1 cellular context compared by ENCODE assay signal in the genomic region with DNA sequence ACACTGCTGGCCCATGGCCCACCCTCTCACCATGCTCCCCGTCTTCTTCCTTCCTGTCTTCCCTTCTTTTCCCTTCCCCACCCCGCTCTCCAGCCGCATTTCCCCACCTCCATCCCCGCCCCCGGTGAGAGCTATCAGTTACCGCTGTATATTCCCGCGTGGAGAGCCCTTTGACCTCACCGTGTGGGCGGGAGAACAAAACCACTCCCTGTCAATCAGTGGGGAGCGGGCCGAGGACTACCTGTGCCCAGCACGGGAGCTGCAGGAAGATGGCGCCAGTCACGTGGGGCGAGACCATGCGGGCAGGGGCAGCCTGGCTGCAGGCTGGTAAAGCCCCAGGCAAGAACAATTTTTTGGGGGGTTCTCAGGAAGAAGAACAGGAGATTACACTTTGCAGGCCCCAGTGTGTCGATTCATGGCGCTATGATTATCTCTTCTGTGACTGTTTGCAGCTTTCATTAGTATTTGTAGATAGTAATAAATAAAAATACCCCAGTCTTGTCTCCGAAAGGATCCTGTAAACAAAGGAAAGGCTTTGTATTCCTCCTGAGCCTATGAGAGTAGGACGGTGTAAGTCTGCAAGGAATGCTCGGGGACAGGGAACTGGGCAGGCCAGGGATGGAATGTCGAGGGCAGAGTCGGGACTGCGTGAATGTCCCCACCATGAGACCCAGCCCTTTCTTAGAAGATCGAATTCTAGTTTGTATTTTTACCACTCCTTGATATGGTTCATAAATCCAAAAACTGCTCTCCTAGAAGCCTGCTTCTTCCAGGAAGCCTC.
TF ChIP-seq lines count a peak whose summit lies in the region.

No MANE protein-coding gene starts in this region.

TF ChIP-seq in HCT116, 20 proteins besides CTCF, POLR2A, EP300 and RAD21:
- no peak for TF ChIP-seq YY1 (IDR thresholded peaks at IDR 0.05; ENCODE audit: extremely low read depth, insufficient replicate concordance, low read depth, low read length)
- no peak for TF ChIP-seq CBX3 (IDR thresholded peaks at IDR 0.05; ENCODE audit: low read depth)
- TF ChIP-seq JUND (IDR thresholded peaks at IDR 0.05) = no peak
- no peak for TF ChIP-seq ZNF274 (IDR thresholded peaks at IDR 0.05; ENCODE audit: low read depth, low read length)
- TF ChIP-seq SRF (IDR thresholded peaks at IDR 0.05; ENCODE audit: low read depth) = no peak
- TF ChIP-seq EZH2phosphoT487 (IDR thresholded peaks at IDR 0.05; ENCODE audit: borderline replicate concordance) = no peak
- TF ChIP-seq ELF1 (IDR thresholded peaks at IDR 0.05; ENCODE audit: borderline replicate concordance, low read depth) = no peak
- TF ChIP-seq EGR1 (IDR thresholded peaks at IDR 0.05; ENCODE audit: low read depth) = no peak
- no peak for TF ChIP-seq ZFX (IDR thresholded peaks at IDR 0.05)
- TF ChIP-seq TCF7L2 (IDR thresholded peaks at IDR 0.05; ENCODE audit: borderline replicate concordance, extremely low read depth, insufficient read depth, insufficient read length) = no peak
- TF ChIP-seq POLR2AphosphoS5 (IDR thresholded peaks at IDR 0.05; ENCODE audit: low read depth, low read length) = no peak
- no peak for TF ChIP-seq CEBPB (IDR thresholded peaks at IDR 0.05; ENCODE audit: low read depth)
- TF ChIP-seq, protein P1, sequence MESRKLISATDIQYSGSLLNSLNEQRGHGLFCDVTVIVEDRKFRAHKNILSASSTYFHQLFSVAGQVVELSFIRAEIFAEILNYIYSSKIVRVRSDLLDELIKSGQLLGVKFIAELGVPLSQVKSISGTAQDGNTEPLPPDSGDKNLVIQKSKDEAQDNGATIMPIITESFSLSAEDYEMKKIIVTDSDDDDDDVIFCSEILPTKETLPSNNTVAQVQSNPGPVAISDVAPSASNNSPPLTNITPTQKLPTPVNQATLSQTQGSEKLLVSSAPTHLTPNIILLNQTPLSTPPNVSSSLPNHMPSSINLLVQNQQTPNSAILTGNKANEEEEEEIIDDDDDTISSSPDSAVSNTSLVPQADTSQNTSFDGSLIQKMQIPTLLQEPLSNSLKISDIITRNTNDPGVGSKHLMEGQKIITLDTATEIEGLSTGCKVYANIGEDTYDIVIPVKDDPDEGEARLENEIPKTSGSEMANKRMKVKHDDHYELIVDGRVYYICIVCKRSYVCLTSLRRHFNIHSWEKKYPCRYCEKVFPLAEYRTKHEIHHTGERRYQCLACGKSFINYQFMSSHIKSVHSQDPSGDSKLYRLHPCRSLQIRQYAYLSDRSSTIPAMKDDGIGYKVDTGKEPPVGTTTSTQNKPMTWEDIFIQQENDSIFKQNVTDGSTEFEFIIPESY (IDR thresholded peaks at IDR 0.05; ENCODE audit: extremely low read depth, insufficient replicate concordance, low read length) = no peak
- TF ChIP-seq, protein P2, sequence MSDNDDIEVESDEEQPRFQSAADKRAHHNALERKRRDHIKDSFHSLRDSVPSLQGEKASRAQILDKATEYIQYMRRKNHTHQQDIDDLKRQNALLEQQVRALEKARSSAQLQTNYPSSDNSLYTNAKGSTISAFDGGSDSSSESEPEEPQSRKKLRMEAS (IDR thresholded peaks at IDR 0.05) = no peak
- no peak for TF ChIP-seq SIN3A (IDR thresholded peaks at IDR 0.05; ENCODE audit: low read depth)
- TF ChIP-seq EZH2 (IDR thresholded peaks at IDR 0.05) = no peak
- no peak for TF ChIP-seq REST (IDR thresholded peaks at IDR 0.05; ENCODE audit: low read depth)
